ENCODE assay signal across 30 cellular contexts in genomic region chr4:87076690-87077358, GRCh38.
DNase-seq lines count a peak whose midpoint lies in the region; ATAC-seq and TF ChIP-seq lines count a peak whose summit lies in the region.
"Had no signal": no experiment of that assay in that cellular context is flagged by ENCODE, and none has a peak within 500 bp of the region (broad histone marks: within the 10 kb centered on the region; RNA-seq: fewer than 3 reads in every experiment).

No MANE protein-coding gene starts in this region.

- WGBS in thyroid gland, 2 donors: 79% methylated on average over 6 of the region's 6 CpGs
- WGBS in smooth muscle cell (ENCODE audit: low lambda C conversion rate): 88% methylated on average over 6 of the region's 6 CpGs

- H2AFZ ChIP-seq in smooth muscle cell (ENCODE audit: low read depth): no peak overlapping the region

- H3K9me3 ChIP-seq in muscle layer of colon (ENCODE audit: low read length) (no peaks in the 10 kb centered on the region), thyroid gland (no peaks in the 10 kb centered on the region), smooth muscle cell (replicated peaks; ENCODE audit: low read depth) (no peaks in the 10 kb centered on the region)
- H3K9me3 ChIP-seq: ovary, Peyer's patch, SJSA1, upper lobe of right lung had no signal

- H4K20me1 ChIP-seq in smooth muscle cell (ENCODE audit: low read depth): peaks cover 21% of the 10 kb centered on the region

- H3K9ac ChIP-seq in muscle layer of colon (ENCODE audit: low read length) (no peak overlapping the region), smooth muscle cell (ENCODE audit: low read depth) (no peak overlapping the region)

- no peak for TF ChIP-seq POLR2A in thyroid gland (IDR thresholded peaks at IDR 0.05)

- H3K4me3 Mint-ChIP-seq in activated T-cell treated with anti-CD3 and anti-CD28 coated beads, Interleukin-2, amount 50 U/mL, for 72 hours: peak overlapping the region in 1 of 2 donors; percentile 7
- H3K4me3 Mint-ChIP-seq: activated CD4-positive, alpha-beta memory T cell treated with anti-CD3 and anti-CD28 coated beads for 36 hours; activated naive CD4-positive, alpha-beta T cell treated with anti-CD3 and anti-CD28 coated beads for 36 hours; central memory CD8-positive, alpha-beta T cell; naive B cell; T-helper 1 cell treated with Interleukin-12 subunit alpha and Interleukin-12 subunit beta and Interleukin-4 antibody, amounts not matched to agents 30 μg/mL and 1 μg/mL, for 36 hours had no signal

- peaks cover 93% of the 10 kb centered on the region for H3K4me1 ChIP-seq in muscle layer of colon (ENCODE audit: insufficient read depth, low read length)
- H3K4me1 ChIP-seq in thyroid gland: peaks cover 85% of the 10 kb centered on the region in 2 donors
- peaks cover 39% of the 10 kb centered on the region for H3K4me1 ChIP-seq in smooth muscle cell (ENCODE audit: low read depth)

- no peak overlapping the region for H3K4me2 ChIP-seq in smooth muscle cell

- peak overlapping the region; percentile 10 for H3K27ac Mint-ChIP-seq in activated T-cell treated with anti-CD3 and anti-CD28 coated beads, Interleukin-2, amount 50 U/mL, for 72 hours
- H3K27ac Mint-ChIP-seq: activated CD4-positive, alpha-beta memory T cell treated with anti-CD3 and anti-CD28 coated beads for 36 hours; activated naive CD4-positive, alpha-beta T cell treated with anti-CD3 and anti-CD28 coated beads for 36 hours; T-helper 1 cell treated with Interleukin-12 subunit alpha and Interleukin-12 subunit beta and Interleukin-4 antibody, amounts not matched to agents 30 μg/mL and 1 μg/mL, for 36 hours had no signal

- H3K9me3 Mint-ChIP-seq in activated T-cell treated with anti-CD3 and anti-CD28 coated beads, Interleukin-2, amount 50 U/mL, for 72 hours: no peaks in the 10 kb centered on the region
- H3K9me3 Mint-ChIP-seq: activated naive CD4-positive, alpha-beta T cell treated with anti-CD3 and anti-CD28 coated beads for 36 hours; central memory CD8-positive, alpha-beta T cell; naive B cell had no signal

- H3K27ac ChIP-seq in dorsolateral prefrontal cortex (peak overlapping the region in 58 of 59 donors; percentile 20 to 96 (median 89)), muscle layer of colon (ENCODE audit: low read depth, low read length) (peak overlapping the region; percentile 74), thyroid gland (peak overlapping the region; percentile 31 to 64 (median 53)), smooth muscle cell (ENCODE audit: low read depth) (no peak overlapping the region)
- H3K27ac ChIP-seq: 22Rv1, ovary, Peyer's patch, SJSA1, upper lobe of right lung had no signal

- ATAC-seq in activated T-cell treated with anti-CD3 and anti-CD28 coated beads, Interleukin-2, amount 50 U/mL, for 72 hours (replicated peaks in 1 of 2): no peak
- ATAC-seq in HG03135 (IDR thresholded peaks at IDR 0.05; ENCODE audit: unreplicated experiment): no peak
- ATAC-seq: stimulated activated naive CD8-positive, alpha-beta T cell treated with anti-CD3 and anti-CD28 coated beads, Interleukin-15, Interleukin-2, amounts not matched to agents 100 U/mL and 50 U/mL, for 24 hours; upper lobe of right lung had no signal

- H3K27me3 ChIP-seq in dorsolateral prefrontal cortex (no peaks in the 10 kb centered on the region), muscle layer of colon (ENCODE audit: control insufficient read depth in 1 of 2, insufficient read depth in 2 of 2, low read length in 2 of 2) (no peaks in the 10 kb centered on the region), thyroid gland (no peaks in the 10 kb centered on the region), smooth muscle cell (ENCODE audit: low read depth) (no peaks in the 10 kb centered on the region)
- H3K27me3 ChIP-seq: ovary, Peyer's patch, SJSA1, upper lobe of right lung had no signal

- intact Hi-C loops in dorsolateral prefrontal cortex (cut with DNase I) (no loop called here), thyroid gland (cut with DNase I) (no loop called here)

- peaks cover 0 to 3% of the 10 kb centered on the region in 2 donors for H3K36me3 Mint-ChIP-seq in activated T-cell treated with anti-CD3 and anti-CD28 coated beads, Interleukin-2, amount 50 U/mL, for 72 hours (ENCODE audit: insufficient read depth in 2 of 2)
- H3K36me3 Mint-ChIP-seq: naive B cell had no signal

- peaks cover 40% of the 10 kb centered on the region for H3K79me2 ChIP-seq in smooth muscle cell (ENCODE audit: low read depth)

- TF ChIP-seq CTCF in dorsolateral prefrontal cortex (IDR thresholded peaks at IDR 0.05 in 54 of 56, conservative IDR thresholded peaks at IDR 0.05 in 2 of 56; ENCODE audit: low read depth in 1 of 56, partially characterized antibody in 56 of 56) (no peak), thyroid gland (IDR thresholded peaks at IDR 0.05) (no peak), smooth muscle cell (IDR thresholded peaks at IDR 0.05; ENCODE audit: borderline replicate concordance, insufficient read depth, poor library complexity, severe bottlenecking) (no peak)

- no peaks in the 10 kb centered on the region for H3K36me3 ChIP-seq in muscle layer of colon (ENCODE audit: insufficient read depth, low read length)
- no peaks in the 10 kb centered on the region for H3K36me3 ChIP-seq in thyroid gland
- H3K36me3 ChIP-seq in smooth muscle cell (ENCODE audit: low read depth): no peaks in the 10 kb centered on the region
- H3K36me3 ChIP-seq: ovary, Peyer's patch, SJSA1, upper lobe of right lung had no signal

- peaks cover 73% of the 10 kb centered on the region for H3K4me1 Mint-ChIP-seq in activated T-cell treated with anti-CD3 and anti-CD28 coated beads, Interleukin-2, amount 50 U/mL, for 72 hours (ENCODE audit: low read depth)

- H3K4me3 ChIP-seq in dorsolateral prefrontal cortex: peak overlapping the region in 2 of 59 donors; percentile 1 to 16
- H3K4me3 ChIP-seq in muscle layer of colon (ENCODE audit: low read depth in 1 of 2, low read length in 2 of 2): no peak overlapping the region
- H3K4me3 ChIP-seq in thyroid gland (replicated peaks in 1 of 3): no peak overlapping the region
- no peak overlapping the region for H3K4me3 ChIP-seq in smooth muscle cell
- H3K4me3 ChIP-seq: lung, ovary, Peyer's patch, SJSA1, skin epidermis, upper lobe of right lung had no signal

- no peaks in the 10 kb centered on the region for H3K27me3 Mint-ChIP-seq in activated T-cell treated with anti-CD3 and anti-CD28 coated beads, Interleukin-2, amount 50 U/mL, for 72 hours (ENCODE audit: low read depth)
- H3K27me3 Mint-ChIP-seq: activated CD4-positive, alpha-beta memory T cell treated with anti-CD3 and anti-CD28 coated beads for 36 hours; central memory CD8-positive, alpha-beta T cell; naive B cell had no signal

- H3F3A ChIP-seq in smooth muscle cell (ENCODE audit: low read depth): no peaks in the 10 kb centered on the region

- DNase-seq in activated T-cell treated with anti-CD3 and anti-CD28 coated beads, Interleukin-2, amount 50 U/mL, for 72 hours: no peak
- no peak for DNase-seq in activated T-cell treated with anti-CD3 and anti-CD28 coated beads, Interleukin-2, amount 50 U/mL, for 48 hours
- DNase-seq in dorsolateral prefrontal cortex: no peak
- no peak for DNase-seq in thyroid gland
- no peak for DNase-seq in MV-4-11 (lab: John Stamatoyannopoulos, UW)
- no peak for DNase-seq in smooth muscle cell (lab: John Stamatoyannopoulos, UW; ENCODE audit: unreplicated experiment)
- DNase-seq: activated CD4-positive, alpha-beta memory T cell treated with anti-CD3 and anti-CD28 coated beads for 36 hours; activated naive CD4-positive, alpha-beta T cell treated with anti-CD3 and anti-CD28 coated beads for 36 hours; activated T-cell treated with anti-CD3 and anti-CD28 coated beads, Interleukin-2, amount 50 U/mL, for 1 hour; AML-193; COR-L47; effector memory CD4-positive, alpha-beta T cell; HCEC 1CT; Kasumi-1; naive B cell; NCI-H1092; NCI-H2029 treated with DMSO at 0.1 percent for 48 hours; ovary; Peyer's patch; stimulated activated CD4-positive, alpha-beta T cell treated with anti-CD3 and anti-CD28 coated beads, Interleukin-2, amount 100 ng/mL, for 48 hours; stimulated activated naive CD8-positive, alpha-beta T cell treated with anti-CD3 and anti-CD28 coated beads, Interleukin-15, Interleukin-2, amounts not matched to agents 100 U/mL and 50 U/mL, for 24 hours; upper lobe of right lung had no signal
